ENCODE assay signal across 19 cellular contexts in genomic region chr7:36076073-36076472, GRCh38.
"Had no signal": no experiment of that assay in that cellular context is flagged by ENCODE, and none has a peak within 500 bp of the region (broad histone marks: within the 10 kb centered on the region; RNA-seq: fewer than 3 reads in every experiment).

No MANE protein-coding gene starts in this region.

- H3K4me1 ChIP-seq: upper lobe of left lung had no signal

- H3K9me3 Mint-ChIP-seq: activated naive CD4-positive, alpha-beta T cell treated with anti-CD3 and anti-CD28 coated beads for 36 hours; activated naive CD8-positive, alpha-beta T cell treated with anti-CD3 and anti-CD28 coated beads, Interleukin-2, amount 10 ng/mL, durations not matched to agents 7 days and 5 days; immature natural killer cell; mesothelial cell of epicardium; neural progenitor cell had no signal

- ATAC-seq: left lobe of liver; naive thymus-derived CD8-positive, alpha-beta T cell had no signal

- H3K9ac ChIP-seq: neural progenitor cell had no signal

- H3K4me3 ChIP-seq: hepatocyte, neural progenitor cell, upper lobe of left lung had no signal

- DNase-seq: activated CD4-positive, alpha-beta T cell treated with anti-CD3 and anti-CD28 coated beads for 1 hour; activated CD4-positive, alpha-beta T cell treated with anti-CD3 and anti-CD28 coated beads, Interleukin-2, amount 50 U/mL, for 1 hour; activated naive CD4-positive, alpha-beta T cell treated with anti-CD3 and anti-CD28 coated beads for 36 hours; activated naive CD8-positive, alpha-beta T cell treated with anti-CD3 and anti-CD28 coated beads, Interleukin-2, amount 10 ng/mL, durations not matched to agents 7 days and 5 days; activated T-cell treated with anti-CD3 and anti-CD28 coated beads, Interleukin-2, amount 50 U/mL, for 48 hours; amygdala; cerebellar nuclear complex; cortex of kidney; immature natural killer cell; naive thymus-derived CD8-positive, alpha-beta T cell; stimulated activated CD4-positive, alpha-beta T cell treated with anti-CD3 and anti-CD28 coated beads, Interleukin-4, amount 100 ng/mL, for 1 hour; stimulated activated naive CD4-positive, alpha-beta T cell; T-helper 9 cell had no signal

- H3K4me1 Mint-ChIP-seq: activated naive CD8-positive, alpha-beta T cell treated with anti-CD3 and anti-CD28 coated beads, Interleukin-2, amount 10 ng/mL, durations not matched to agents 7 days and 5 days; immature natural killer cell; naive thymus-derived CD8-positive, alpha-beta T cell had no signal

- H3K27me3 Mint-ChIP-seq: progenitor cell of endocrine pancreas had no signal

- H3K36me3 Mint-ChIP-seq: activated naive CD8-positive, alpha-beta T cell treated with anti-CD3 and anti-CD28 coated beads, Interleukin-2, amount 10 ng/mL, durations not matched to agents 7 days and 5 days; immature natural killer cell; mesothelial cell of epicardium; neural progenitor cell had no signal

- H3K4me3 Mint-ChIP-seq: activated naive CD4-positive, alpha-beta T cell treated with anti-CD3 and anti-CD28 coated beads for 36 hours; activated naive CD8-positive, alpha-beta T cell treated with anti-CD3 and anti-CD28 coated beads, Interleukin-2, amount 10 ng/mL, durations not matched to agents 7 days and 5 days; immature natural killer cell; mesothelial cell of epicardium; naive thymus-derived CD8-positive, alpha-beta T cell; neural progenitor cell had no signal

- H3K27me3 ChIP-seq: hepatocyte, neural progenitor cell, upper lobe of left lung had no signal

- H3K27ac ChIP-seq: hepatocyte, neural progenitor cell, upper lobe of left lung had no signal

- H3K9me3 ChIP-seq: upper lobe of left lung had no signal

- H3K36me3 ChIP-seq: neural progenitor cell, upper lobe of left lung had no signal
